8 cellular contexts compared by ENCODE assay signal in genomic region chr6:168956884-168957730, GRCh38.
A peak's percentile ranks its signal among the peaks of the same experiment; 100 is the strongest.
DNase-seq lines count a peak whose midpoint lies in the region; ATAC-seq and TF ChIP-seq lines count a peak whose summit lies in the region.

No MANE protein-coding gene starts in this region.

- 57 to 66% (median 59%) methylated on average over 6 of the region's 6 CpGs for WGBS in stomach, 5 donors

- peak; percentile 91 for TF ChIP-seq CTCF in A673 (conservative IDR thresholded peaks at IDR 0.05; ENCODE audit: low read depth, low read length)
- TF ChIP-seq CTCF in GM13976 (IDR thresholded peaks at IDR 0.05; ENCODE audit: borderline replicate concordance, control extremely low read depth, extremely low read depth, insufficient read depth, missing control alignments) = peak; percentile 72
- peak; percentile 55 for TF ChIP-seq CTCF in mucosa of descending colon (IDR thresholded peaks at IDR 0.05)
- TF ChIP-seq CTCF in stomach (IDR thresholded peaks at IDR 0.05) = peak in 5 of 7 experiments; percentile 54 to 73 (median 65)

- ATAC-seq in HG03066 (IDR thresholded peaks at IDR 0.05; ENCODE audit: low read depth, unreplicated experiment) (peak; percentile 78), mucosa of descending colon (peak; percentile 95)

- no peaks in the 10 kb centered on the region for H3K36me3 ChIP-seq in A673 (ENCODE audit: insufficient read depth, low read length, poor library complexity, severe bottlenecking)
- H3K36me3 ChIP-seq in mucosa of descending colon (ENCODE audit: low read depth) = no peaks in the 10 kb centered on the region
- H3K36me3 ChIP-seq in stomach = no peaks in the 10 kb centered on the region

- peaks cover 19% of the 10 kb centered on the region for H3K27me3 Mint-ChIP-seq in activated CD4-positive, alpha-beta T cell treated with anti-CD3 and anti-CD28 coated beads, Interleukin-2, amount 10 ng/mL, durations not matched to agents 7 days and 5 days

- TF ChIP-seq EP300 in stomach (IDR thresholded peaks at IDR 0.05) = no peak

- DNase-seq in A673 (ENCODE audit: low spot score) (peak; percentile 78), GM13976 (ENCODE audit: low spot score) (peak; percentile 65), NCI-H226 (peak; percentile 80), epithelial cell of prostate (ENCODE audit: low read depth, low spot score) (peak; percentile 8), mucosa of descending colon (peak; percentile 60 to 77 (median 74)), stomach (peak; percentile 67)
- peak; percentile 47 for DNase-seq in activated CD4-positive, alpha-beta T cell treated with anti-CD3 and anti-CD28 coated beads, Interleukin-2, amount 10 ng/mL, durations not matched to agents 7 days and 5 days

- intact Hi-C loops in A673 (cut with micrococcal nuclease; ENCODE audit: unreplicated experiment) = loop anchor here (2.0 to 10.0 kb wide), 5 partner anchors 370 to 1560 kb away; partner anchors contain the start of genes C6orf120 and WDR27
- intact Hi-C loops in mucosa of descending colon (cut with DNase I, micrococcal nuclease) = no loop called here
- intact Hi-C loops in stomach (cut with DNase I; ENCODE audit: low total_unique reads) = no loop called here

- H3K4me1 Mint-ChIP-seq in activated CD4-positive, alpha-beta T cell treated with anti-CD3 and anti-CD28 coated beads, Interleukin-2, amount 10 ng/mL, durations not matched to agents 7 days and 5 days = no peaks in the 10 kb centered on the region

- POLR2A ChIA-PET in A673 (lab: Charles Lee; ENCODE audit: low non-redundant PET) = no interaction called here
- POLR2A ChIA-PET in activated CD4-positive, alpha-beta T cell treated with anti-CD3 and anti-CD28 coated beads, Interleukin-2, amount 10 ng/mL, durations not matched to agents 7 days and 5 days (lab: Charles Lee) = no interaction called here

- in situ Hi-C loops in GM13976 (cut with MboI; ENCODE audit: low sequenced_read_pairs, unreplicated experiment) = no loop called here

- H3K27me3 ChIP-seq in A673 (replicated peaks; ENCODE audit: insufficient read depth, low read depth, low read length, poor library complexity) (peaks cover 21% of the 10 kb centered on the region), stomach (peaks cover 0 to 4% (median 0%) of the 10 kb centered on the region in 3 donors)

- H3K4me1 ChIP-seq in A673 (ENCODE audit: insufficient read depth, low read length, poor library complexity, severe bottlenecking) (peaks cover 5% of the 10 kb centered on the region), mucosa of descending colon (ENCODE audit: low read depth) (no peaks in the 10 kb centered on the region), stomach (no peaks in the 10 kb centered on the region)

- CTCF ChIA-PET in A673 (lab: Charles Lee) = interaction anchor here (0.7 kb wide), 1 partner anchor 606 kb away, joined by 3 read pairs; no protein-coding TSS in a partner anchor
- CTCF ChIA-PET in activated CD4-positive, alpha-beta T cell treated with anti-CD3 and anti-CD28 coated beads, Interleukin-2, amount 10 ng/mL, durations not matched to agents 7 days and 5 days (lab: Charles Lee) = no interaction called here

- H3K4me3 Mint-ChIP-seq in activated CD4-positive, alpha-beta T cell treated with anti-CD3 and anti-CD28 coated beads, Interleukin-2, amount 10 ng/mL, durations not matched to agents 7 days and 5 days = no peak overlapping the region

- H3K27ac ChIP-seq in A673 (ENCODE audit: low read depth, low read length, poor library complexity, severe bottlenecking) (no peak overlapping the region), epithelial cell of prostate (no peak overlapping the region), stomach (no peak overlapping the region)

- H3K4me3 ChIP-seq in A673 (ENCODE audit: low read depth, low read length, poor library complexity, severe bottlenecking) = no peak overlapping the region
- no peak overlapping the region for H3K4me3 ChIP-seq in mucosa of descending colon
- H3K4me3 ChIP-seq in stomach = no peak overlapping the region

- H3K9me3 ChIP-seq in A673 (ENCODE audit: low read depth, low read length, poor library complexity, severe bottlenecking) (no peaks in the 10 kb centered on the region), mucosa of descending colon (no peaks in the 10 kb centered on the region), stomach (no peaks in the 10 kb centered on the region)

- no TSS peak for BruUV-seq in A673 (replicated peaks; lab: Mats Ljungman, UMichigan)

- no peak for TF ChIP-seq POLR2A in stomach (IDR thresholded peaks at IDR 0.05)

- no peaks in the 10 kb centered on the region for H3K36me3 Mint-ChIP-seq in activated CD4-positive, alpha-beta T cell treated with anti-CD3 and anti-CD28 coated beads, Interleukin-2, amount 10 ng/mL, durations not matched to agents 7 days and 5 days (ENCODE audit: low read depth)

- H3K27ac Mint-ChIP-seq in activated CD4-positive, alpha-beta T cell treated with anti-CD3 and anti-CD28 coated beads, Interleukin-2, amount 10 ng/mL, durations not matched to agents 7 days and 5 days = no peak overlapping the region

- no peaks in the 10 kb centered on the region for H3K9me3 Mint-ChIP-seq in activated CD4-positive, alpha-beta T cell treated with anti-CD3 and anti-CD28 coated beads, Interleukin-2, amount 10 ng/mL, durations not matched to agents 7 days and 5 days

Comparison
In these comparisons a context has a peak if more than half of its experiments do, and no peak if none do; other contexts are left out.
1. DNase-seq: peak in every context shown above with its lines; median percentile 80 in NCI-H226; 78 in A673; 74 in mucosa of descending colon; 67 in stomach; 65 in GM13976; 47 in activated CD4-positive, alpha-beta T cell treated with anti-CD3 and anti-CD28 coated beads, Interleukin-2, amount 10 ng/mL, durations not matched to agents 7 days and 5 days; 8 in epithelial cell of prostate.